9 cellular contexts compared by ENCODE assay signal in genomic region chr12:42296503-42297109, GRCh38. TPM values are rescaled to one million over a fixed set of nuclear protein-coding genes. Genes with fewer than 3 reads are reported as not detected.
A peak's percentile ranks its signal among the peaks of the same experiment; 100 is the strongest.
DNase-seq lines count a peak whose midpoint lies in the region; ATAC-seq, FAIRE-seq and TF ChIP-seq lines count a peak whose summit lies in the region.
"Had no signal": no experiment of that assay in that cellular context is flagged by ENCODE, and none has a peak within 500 bp of the region (broad histone marks: within the 10 kb centered on the region; RNA-seq: fewer than 3 reads in every experiment).

No MANE protein-coding gene starts in this region.

- no peak for ATAC-seq in activated CD4-positive, CD25-positive, alpha-beta regulatory T cell treated with anti-CD3 and anti-CD28 coated beads, Interleukin-2, amount 50 U/mL, for 24 hours

- no peaks in the 10 kb centered on the region for H3K79me2 ChIP-seq in astrocyte (ENCODE audit: insufficient read depth, low read length)

- FAIRE-seq in astrocyte (lab: Jason Lieb, UNC), result no peak

- H3K4me1 ChIP-seq in astrocyte (ENCODE audit: insufficient read depth, low read length), result no peaks in the 10 kb centered on the region

- no peak overlapping the region for H3K9ac ChIP-seq in astrocyte (ENCODE audit: low read length)

- H3K4me2 ChIP-seq in astrocyte (ENCODE audit: low read length), result no peak overlapping the region

- no peaks in the 10 kb centered on the region for H3K9me3 ChIP-seq in astrocyte (ENCODE audit: insufficient read depth, low read depth, low read length)

- H3K27ac ChIP-seq in astrocyte (ENCODE audit: low read depth, low read length), result no peak overlapping the region

- H3K36me3 Mint-ChIP-seq in astrocyte (ENCODE audit: low read depth, unreplicated experiment), result no peaks in the 10 kb centered on the region
- H3K36me3 Mint-ChIP-seq in nephron (ENCODE audit: low read depth), result no peaks in the 10 kb centered on the region
- H3K36me3 Mint-ChIP-seq: activated naive CD4-positive, alpha-beta T cell treated with anti-CD3 and anti-CD28 coated beads, Interleukin-2, amount 50 U/mL, for 72 hours had no signal

- peak; percentile 11 for DNase-seq in NCI-H2196 (lab: John Stamatoyannopoulos, UW; ENCODE audit: unreplicated experiment)
- no peak for DNase-seq in NCI-H2196 treated with DMSO at 0.1 percent for 48 hours (lab: John Stamatoyannopoulos, UW; ENCODE audit: unreplicated experiment)
- DNase-seq in Kasumi-1 (lab: John Stamatoyannopoulos, UW), result peak; percentile 66 to 73
- no peak for DNase-seq in astrocyte (ENCODE audit: low read depth)
- no peak for DNase-seq in islet precursor cell
- DNase-seq in NCI-H1417 treated with DMSO at 0.1 percent for 48 hours (lab: John Stamatoyannopoulos, UW), result no peak

- H4K20me1 ChIP-seq in astrocyte (ENCODE audit: insufficient read depth, low read length), result no peaks in the 10 kb centered on the region

- H3K4me3 Mint-ChIP-seq in astrocyte (ENCODE audit: unreplicated experiment) (no peak overlapping the region), nephron (no peak overlapping the region)

- H3K27ac Mint-ChIP-seq in astrocyte (ENCODE audit: unreplicated experiment) (no peak overlapping the region), nephron (no peak overlapping the region)
- H3K27ac Mint-ChIP-seq: activated naive CD4-positive, alpha-beta T cell treated with anti-CD3 and anti-CD28 coated beads, Interleukin-2, amount 50 U/mL, for 72 hours had no signal

- TF ChIP-seq CTCF in astrocyte (IDR thresholded peaks at IDR 0.05; ENCODE audit: insufficient read depth, low read depth, low read length), result peak; percentile 24
- TF ChIP-seq CTCF in nephron (IDR thresholded peaks at IDR 0.05; ENCODE audit: unreplicated experiment in 3 of 3), result peak in 2 of 3 experiments; percentile 15 to 24

- no peaks in the 10 kb centered on the region for H3K9me3 Mint-ChIP-seq in astrocyte (ENCODE audit: unreplicated experiment)
- H3K9me3 Mint-ChIP-seq in nephron, result no peaks in the 10 kb centered on the region
- H3K9me3 Mint-ChIP-seq: activated naive CD4-positive, alpha-beta T cell treated with anti-CD3 and anti-CD28 coated beads, Interleukin-2, amount 50 U/mL, for 72 hours had no signal

- no peaks in the 10 kb centered on the region for H3K27me3 ChIP-seq in astrocyte (ENCODE audit: insufficient read depth, low read length)

- H3K36me3 ChIP-seq in astrocyte (ENCODE audit: insufficient read depth, low read length), result no peaks in the 10 kb centered on the region

- no peak overlapping the region for H2AFZ ChIP-seq in astrocyte (ENCODE audit: low read depth, low read length)

- no peak overlapping the region for H3K4me3 ChIP-seq in astrocyte (ENCODE audit: insufficient read depth, low read depth, low read length)

- H3K4me1 Mint-ChIP-seq in astrocyte (ENCODE audit: low read depth, unreplicated experiment) (peaks cover 9% of the 10 kb centered on the region), nephron (no peaks in the 10 kb centered on the region)

- no peaks in the 10 kb centered on the region for H3K27me3 Mint-ChIP-seq in astrocyte (ENCODE audit: low read depth, unreplicated experiment)
- no peaks in the 10 kb centered on the region for H3K27me3 Mint-ChIP-seq in nephron (ENCODE audit: low read depth)

RNA-seq across cellular contexts. Expression of gene ZCRB1, which starts 29.3 kb away (rescaled TPM):
- total RNA-seq in astrocyte, result 45.8 and 50.7 TPM in 2 replicates

RNA-seq across cellular contexts. Expression of gene PPHLN1, which starts 29.4 kb away (rescaled TPM):
- total RNA-seq in astrocyte, result 56.9 and 65.3 TPM in 2 replicates

RNA-seq across cellular contexts. Expression of gene YAF2, which starts 58.6 kb away (rescaled TPM):
- 28.6 and 29.3 TPM in 2 replicates for total RNA-seq in astrocyte

Comparison
In these comparisons a context has a peak if more than half of its experiments do, and no peak if none do; other contexts are left out.
1. DNase-seq: peak in NCI-H2196 (single experiment) and Kasumi-1 (2 of 2); none in NCI-H2196 treated with DMSO at 0.1 percent for 48 hours (single experiment), astrocyte (single experiment), islet precursor cell (single experiment) and NCI-H1417 treated with DMSO at 0.1 percent for 48 hours (single experiment).